In genomic region chr5:160477266-160477970, GRCh38 we compare ENCODE assay signal across 9 cellular contexts. TPM values are rescaled to one million over a fixed set of nuclear protein-coding genes. Genes with fewer than 3 reads are reported as not detected.
DNase-seq lines count a peak whose midpoint lies in the region; ATAC-seq and TF ChIP-seq lines count a peak whose summit lies in the region.
"Had no signal": no experiment of that assay in that cellular context is flagged by ENCODE, and none has a peak within 500 bp of the region (broad histone marks: within the 10 kb centered on the region; RNA-seq: fewer than 3 reads in every experiment).

No MANE protein-coding gene starts in this region.

- H3K9me3 Mint-ChIP-seq in HFFc6 = no peaks in the 10 kb centered on the region
- no peaks in the 10 kb centered on the region for H3K9me3 Mint-ChIP-seq in natural killer cell

- H3K4me3 Mint-ChIP-seq in HFFc6 (no peak overlapping the region), T-helper 17 cell (peak overlapping the region; percentile 69), natural killer cell (no peak overlapping the region)

- ATAC-seq in T-helper 17 cell (peak; percentile 79), natural killer cell (peak; percentile 26 to 70 (median 61)), mucosa of descending colon (no peak), GM19463 (IDR thresholded peaks at IDR 0.05; ENCODE audit: unreplicated experiment) (no peak)

- H3K9me3 ChIP-seq in T-helper 17 cell (ENCODE audit: control insufficient read depth, low read length, poor library complexity, severe bottlenecking) (no peaks in the 10 kb centered on the region), mucosa of descending colon (no peaks in the 10 kb centered on the region)

- DNase-seq in HFFc6 (no peak), T-helper 17 cell (no peak), natural killer cell (no peak), mucosa of descending colon (no peak), AG20443 (ENCODE audit: low spot score) (no peak)
- peak; percentile 31 for DNase-seq in effector CD4-positive, alpha-beta T cell
- DNase-seq: NCI-H1105, NCI-H524 treated with DMSO at 0.1 percent for 48 hours had no signal

- H3K27ac Mint-ChIP-seq in HFFc6 (peak overlapping the region; percentile 39), T-helper 17 cell (peak overlapping the region; percentile 93), natural killer cell (peak overlapping the region; percentile 41 to 46)

- H3K4me3 ChIP-seq in mucosa of descending colon = no peak overlapping the region

- H3K36me3 Mint-ChIP-seq in HFFc6 (ENCODE audit: low read depth) = peaks cover 4% of the 10 kb centered on the region
- peaks cover 5% of the 10 kb centered on the region for H3K36me3 Mint-ChIP-seq in T-helper 17 cell (ENCODE audit: low read depth)
- H3K36me3 Mint-ChIP-seq in natural killer cell = no peaks in the 10 kb centered on the region

- H3K4me1 Mint-ChIP-seq in HFFc6 (ENCODE audit: low read depth) = peaks cover 49% of the 10 kb centered on the region
- peaks cover 41% of the 10 kb centered on the region for H3K4me1 Mint-ChIP-seq in T-helper 17 cell
- peaks cover 16 to 20% of the 10 kb centered on the region in 2 donors for H3K4me1 Mint-ChIP-seq in natural killer cell

- peaks cover 9% of the 10 kb centered on the region for H3K4me1 ChIP-seq in mucosa of descending colon (ENCODE audit: low read depth)

- H3K27me3 Mint-ChIP-seq in HFFc6 (ENCODE audit: insufficient read depth) (peaks cover 4% of the 10 kb centered on the region; the same call in 1 of the 2 replicates), T-helper 17 cell (no peaks in the 10 kb centered on the region), natural killer cell (ENCODE audit: low read depth in 2 of 2) (no peaks in the 10 kb centered on the region)

- TF ChIP-seq CTCF in HFFc6 (IDR thresholded peaks at IDR 0.05) (no peak), natural killer cell (IDR thresholded peaks at IDR 0.05) (no peak), mucosa of descending colon (IDR thresholded peaks at IDR 0.05) (no peak)

- H3K36me3 ChIP-seq in mucosa of descending colon (ENCODE audit: low read depth) = no peaks in the 10 kb centered on the region

- intact Hi-C loops in natural killer cell (cut with micrococcal nuclease) = no loop called here
- intact Hi-C loops in mucosa of descending colon (cut with DNase I, micrococcal nuclease) = no loop called here

RNA-seq across cellular contexts. Expression of gene PTTG1, which starts 55.8 kb away (rescaled TPM):
- total RNA-seq in HFFc6 (2021; fragmentation: NEBNext Ultra II Directional; extraction: Animal tissue kit (Norgen Biotek cat#: 25700)) = 100 to 1,000 TPM in 5 of 6 experiments, 10 to 100 TPM in 1; 83.4 to 213 (median 194) TPM
- total RNA-seq in T-helper 17 cell (10 to 100 TPM; 13.9 to 16.0 TPM), natural killer cell (10 to 100 TPM; 11.7 to 14.8 (median 12.1) TPM), mucosa of descending colon (10 to 100 TPM in 1 of 3 donors, 1 to 10 TPM in 2; 5.8 to 46.8 (median 9.0) TPM)

RNA-seq across cellular contexts. Expression of gene SLU7, which starts 58.5 kb away (rescaled TPM):
- total RNA-seq in HFFc6 (2021; fragmentation: NEBNext Ultra II Directional; extraction: Animal tissue kit (Norgen Biotek cat#: 25700)) = 10 to 100 TPM; 32.1 to 47.3 (median 42.1) TPM
- total RNA-seq in T-helper 17 cell = 10 to 100 TPM; 79.2 to 93.4 TPM
- total RNA-seq in natural killer cell = 100 to 1,000 TPM; 114 to 143 (median 118) TPM
- 10 to 100 TPM; 46.4 to 52.3 (median 49.5) TPM for total RNA-seq in mucosa of descending colon

Comparison
In these comparisons a context has a peak if more than half of its experiments do, and no peak if none do; other contexts are left out.
1. H3K27ac Mint-ChIP-seq: peak in every context shown above with its lines; median percentile 93 in T-helper 17 cell; 44 in natural killer cell; 39 in HFFc6.
2. ATAC-seq: peak in T-helper 17 cell (single experiment) and natural killer cell (3 of 3); none in mucosa of descending colon (single experiment) and GM19463 (single experiment).